ENCODE assay signal across 23 cellular contexts in the genomic region with DNA sequence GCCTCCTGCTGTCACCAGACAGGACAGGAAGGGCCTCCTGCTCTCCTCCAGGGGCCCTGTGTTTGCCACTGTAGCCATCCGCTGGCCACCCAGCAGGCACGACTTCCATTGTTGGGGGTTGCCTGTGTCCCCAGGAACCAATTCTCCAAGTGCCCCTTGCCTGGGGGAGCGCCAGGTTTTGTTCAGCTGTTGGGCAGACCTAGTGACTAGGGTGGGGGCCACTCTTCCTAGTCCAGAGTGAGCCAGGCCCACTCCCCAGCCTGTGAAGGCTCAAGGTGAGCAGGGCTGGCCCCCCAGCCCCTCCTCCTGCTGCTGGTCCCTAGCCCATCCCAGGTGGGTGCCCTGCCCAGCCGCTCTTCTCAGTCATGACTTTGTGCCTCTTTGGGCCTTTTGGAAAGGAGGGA. TPM values are rescaled to one million over a fixed set of nuclear protein-coding genes. Genes with fewer than 3 reads are reported as not detected.
A peak's percentile ranks its signal among the peaks of the same experiment; 100 is the strongest.
DNase-seq lines count a peak whose midpoint lies in the region; ATAC-seq and TF ChIP-seq lines count a peak whose summit lies in the region.
"Had no signal": no experiment of that assay in that cellular context is flagged by ENCODE, and none has a peak within 500 bp of the region (broad histone marks: within the 10 kb centered on the region; RNA-seq: fewer than 3 reads in every experiment).

No MANE protein-coding gene starts in this region.

- H3K36me3 Mint-ChIP-seq in T-helper 17 cell (ENCODE audit: low read depth) (no peaks in the 10 kb centered on the region), progenitor cell of endocrine pancreas (ENCODE audit: insufficient read depth) (no peaks in the 10 kb centered on the region)
- H3K36me3 Mint-ChIP-seq: activated CD8-positive, alpha-beta memory T cell treated with anti-CD3 and anti-CD28 coated beads, Interleukin-2, amount 10 ng/mL, durations not matched to agents 7 days and 5 days; CD4-positive, alpha-beta memory T cell had no signal

- H3K4me1 Mint-ChIP-seq in T-helper 17 cell, result peaks cover 5% of the 10 kb centered on the region
- H3K4me1 Mint-ChIP-seq in progenitor cell of endocrine pancreas (ENCODE audit: low read depth), result no peaks in the 10 kb centered on the region

- H3K27me3 ChIP-seq in left lung, result no peaks in the 10 kb centered on the region
- H3K27me3 ChIP-seq in tibial nerve, result no peaks in the 10 kb centered on the region
- H3K27me3 ChIP-seq: breast epithelium, neural progenitor cell, upper lobe of left lung had no signal

- no peaks in the 10 kb centered on the region for H3K9me3 Mint-ChIP-seq in progenitor cell of endocrine pancreas (ENCODE audit: low read depth)
- H3K9me3 Mint-ChIP-seq: activated naive CD4-positive, alpha-beta T cell treated with anti-CD3 and anti-CD28 coated beads for 36 hours; CD4-positive, alpha-beta memory T cell; HFFc6; neural progenitor cell had no signal

- H3K4me1 ChIP-seq in left lung (peaks cover 0 to 52% of the 10 kb centered on the region in 2 donors), tibial nerve (peaks cover 0 to 74% (median 27%) of the 10 kb centered on the region in 4 donors)

- H3K36me3 ChIP-seq in left lung, result no peaks in the 10 kb centered on the region
- peaks cover 0 to under 1% (median 0%) of the 10 kb centered on the region in 3 donors for H3K36me3 ChIP-seq in tibial nerve
- H3K36me3 ChIP-seq: breast epithelium, neural progenitor cell had no signal

- WGBS in tibial nerve, 2 donors, result 95% methylated on average over 3 of the region's 4 CpGs; no CpG with 5 or more reads in 1 of the 2 donors

- H3K27ac Mint-ChIP-seq in T-helper 17 cell (no peak overlapping the region), progenitor cell of endocrine pancreas (no peak overlapping the region)
- H3K27ac Mint-ChIP-seq: activated CD8-positive, alpha-beta memory T cell treated with anti-CD3 and anti-CD28 coated beads, Interleukin-2, amount 10 ng/mL, durations not matched to agents 7 days and 5 days; activated naive CD4-positive, alpha-beta T cell treated with anti-CD3 and anti-CD28 coated beads for 36 hours; CD4-positive, alpha-beta memory T cell; HFFc6 had no signal

- no peak for ATAC-seq in T-helper 17 cell
- ATAC-seq in left lung, result no peak
- ATAC-seq in HG03175 (IDR thresholded peaks at IDR 0.05; ENCODE audit: unreplicated experiment), result no peak
- ATAC-seq: activated CD8-positive, alpha-beta memory T cell treated with anti-CD3 and anti-CD28 coated beads, Interleukin-2, amount 10 ng/mL, durations not matched to agents 7 days and 5 days had no signal

- no peak overlapping the region for H3K27ac ChIP-seq in left lung
- H3K27ac ChIP-seq in tibial nerve, result peak overlapping the region; percentile 38 to 87 (median 63)
- H3K27ac ChIP-seq: 22Rv1, neural progenitor cell had no signal

- TF ChIP-seq EP300 in tibial nerve (IDR thresholded peaks at IDR 0.05), result no peak

- H3K4me3 Mint-ChIP-seq in T-helper 17 cell, result no peak overlapping the region
- no peak overlapping the region for H3K4me3 Mint-ChIP-seq in progenitor cell of endocrine pancreas (ENCODE audit: low read depth)
- H3K4me3 Mint-ChIP-seq: activated CD8-positive, alpha-beta memory T cell treated with anti-CD3 and anti-CD28 coated beads, Interleukin-2, amount 10 ng/mL, durations not matched to agents 7 days and 5 days; activated naive CD4-positive, alpha-beta T cell treated with anti-CD3 and anti-CD28 coated beads for 36 hours; CD4-positive, alpha-beta memory T cell; HFFc6; neural progenitor cell had no signal

- no peak for TF ChIP-seq POLR2A in tibial nerve (IDR thresholded peaks at IDR 0.05)

- no peak for TF ChIP-seq CTCF in left lung (IDR thresholded peaks at IDR 0.05)
- no peak for TF ChIP-seq CTCF in tibial nerve (IDR thresholded peaks at IDR 0.05)
- no peak for TF ChIP-seq CTCF in progenitor cell of endocrine pancreas (IDR thresholded peaks at IDR 0.05; ENCODE audit: unreplicated experiment)

- DNase-seq in activated effector memory CD4-positive, alpha-beta T cell treated with anti-CD3 and anti-CD28 coated beads, Interleukin-2, amount 50 U/mL, for 16 hours, result peak; percentile 42
- DNase-seq in activated effector memory CD4-positive, alpha-beta T cell treated with Interleukin-2 at 50 U/mL for 16 hours, result no peak
- DNase-seq in T-helper 17 cell (peak in 2 of 3 donors; percentile 2 to 3), left lung (peak; percentile 24 to 61), tibial nerve (ENCODE audit: low spot score in 2 of 2) (no peak), T-helper 1 cell (no peak), progenitor cell of endocrine pancreas (ENCODE audit: low spot score, unreplicated experiment) (no peak)
- DNase-seq: activated CD4-positive, alpha-beta T cell treated with anti-CD3 and anti-CD28 coated beads, Interleukin-2, amount 50 U/mL, for 1 hour; activated CD8-positive, alpha-beta memory T cell treated with anti-CD3 and anti-CD28 coated beads, Interleukin-2, amount 10 ng/mL, durations not matched to agents 7 days and 5 days; activated naive CD4-positive, alpha-beta T cell treated with anti-CD3 and anti-CD28 coated beads for 36 hours; activated T-cell treated with anti-CD3 and anti-CD28 coated beads, Interleukin-2, amount 50 U/mL, for 48 hours; CD4-positive, alpha-beta memory T cell; effector CD8-positive, alpha-beta T cell; HFFc6; mammary epithelial cell; NCI-H146; NCI-H2107; NCI-H446 had no signal

- intact Hi-C loops in left lung (cut with DNase I), result no loop called here

- H3K9me3 ChIP-seq in T-helper 17 cell (ENCODE audit: control insufficient read depth, low read length, poor library complexity, severe bottlenecking) (no peaks in the 10 kb centered on the region), left lung (no peaks in the 10 kb centered on the region), tibial nerve (no peaks in the 10 kb centered on the region)
- H3K9me3 ChIP-seq: breast epithelium, upper lobe of left lung had no signal

- H3K27me3 Mint-ChIP-seq in T-helper 17 cell, result no peaks in the 10 kb centered on the region
- H3K27me3 Mint-ChIP-seq in progenitor cell of endocrine pancreas, result peaks cover 31% of the 10 kb centered on the region
- H3K27me3 Mint-ChIP-seq: activated CD8-positive, alpha-beta memory T cell treated with anti-CD3 and anti-CD28 coated beads, Interleukin-2, amount 10 ng/mL, durations not matched to agents 7 days and 5 days; CD4-positive, alpha-beta memory T cell had no signal

- H3K4me3 ChIP-seq in left lung, result no peak overlapping the region
- H3K4me3 ChIP-seq in tibial nerve, result no peak overlapping the region
- H3K4me3 ChIP-seq: breast epithelium, neural progenitor cell, upper lobe of left lung had no signal

RNA-seq across cellular contexts. Expression of a gene that starts 30.9 kb away (rescaled TPM):
- total RNA-seq in T-helper 17 cell (1 to 10 TPM; 6.8 to 8.1 TPM), left lung (10 to 100 TPM; 34.5 to 39.6 TPM), tibial nerve (100 to 1,000 TPM in 2 of 4 donors, 10 to 100 TPM in 2; 58.8 to 168 (median 106) TPM), progenitor cell of endocrine pancreas (11.9 and 13.3 TPM in 2 replicates)

Comparison
In these comparisons a context has a peak if more than half of its experiments do, and no peak if none do; other contexts are left out.
1. DNase-seq: peak in activated effector memory CD4-positive, alpha-beta T cell treated with anti-CD3 and anti-CD28 coated beads, Interleukin-2, amount 50 U/mL, for 16 hours (single experiment), T-helper 17 cell (2 of 3) and left lung (2 of 2); none in activated effector memory CD4-positive, alpha-beta T cell treated with Interleukin-2 at 50 U/mL for 16 hours (single experiment), tibial nerve (0 of 2), T-helper 1 cell (0 of 5) and progenitor cell of endocrine pancreas (single experiment).
2. H3K27ac ChIP-seq: peak in tibial nerve (4 of 4); none in left lung (0 of 2).